Comparison of ENCODE assay signal across 13 cellular contexts in genomic region chr1:235442788-235443429, GRCh38.
DNase-seq lines count a peak whose midpoint lies in the region; ATAC-seq and TF ChIP-seq lines count a peak whose summit lies in the region.
"Had no signal": no experiment of that assay in that cellular context is flagged by ENCODE, and none has a peak within 500 bp of the region (broad histone marks: within the 10 kb centered on the region; RNA-seq: fewer than 3 reads in every experiment).

No MANE protein-coding gene starts in this region.

- H3K4me3 ChIP-seq in skeletal muscle cell (ENCODE audit: low read depth, low read length): no peak overlapping the region
- H3K4me3 ChIP-seq: ovary had no signal

- TF ChIP-seq CTCF in activated CD8-positive, alpha-beta T cell treated with anti-CD3 and anti-CD28 coated beads for 36 hours (IDR thresholded peaks at IDR 0.05): no peak

- H3K4me3 Mint-ChIP-seq in activated CD8-positive, alpha-beta T cell treated with anti-CD3 and anti-CD28 coated beads for 36 hours: no peak overlapping the region
- no peak overlapping the region for H3K4me3 Mint-ChIP-seq in activated CD8-positive, alpha-beta T cell treated with anti-CD3 and anti-CD28 coated beads, Interleukin-2, amount 10 ng/mL, durations not matched to agents 7 days and 5 days
- H3K4me3 Mint-ChIP-seq: WTC11 had no signal

- ATAC-seq in activated CD8-positive, alpha-beta T cell treated with anti-CD3 and anti-CD28 coated beads for 36 hours: no peak
- ATAC-seq in activated CD8-positive, alpha-beta T cell treated with anti-CD3 and anti-CD28 coated beads, Interleukin-2, amount 10 ng/mL, durations not matched to agents 7 days and 5 days: no peak
- peak; percentile 68 for ATAC-seq in esophagus mucosa
- ATAC-seq in GM18502 (IDR thresholded peaks at IDR 0.05; ENCODE audit: poor library complexity, unreplicated experiment): no peak
- ATAC-seq in HG02642 (IDR thresholded peaks at IDR 0.05; ENCODE audit: poor library complexity, unreplicated experiment): no peak
- ATAC-seq: WTC11 had no signal

- H3K9me3 Mint-ChIP-seq in activated CD8-positive, alpha-beta T cell treated with anti-CD3 and anti-CD28 coated beads for 36 hours: no peaks in the 10 kb centered on the region
- H3K9me3 Mint-ChIP-seq in activated CD8-positive, alpha-beta T cell treated with anti-CD3 and anti-CD28 coated beads, Interleukin-2, amount 10 ng/mL, durations not matched to agents 7 days and 5 days (ENCODE audit: insufficient read depth): no peaks in the 10 kb centered on the region
- H3K9me3 Mint-ChIP-seq: WTC11 had no signal

- no peak for DNase-seq in activated CD8-positive, alpha-beta T cell treated with anti-CD3 and anti-CD28 coated beads for 36 hours
- DNase-seq in activated CD8-positive, alpha-beta T cell treated with anti-CD3 and anti-CD28 coated beads, Interleukin-2, amount 10 ng/mL, durations not matched to agents 7 days and 5 days: no peak
- DNase-seq in RKO (ENCODE audit: low spot score) (peak; percentile 50), skeletal muscle cell (ENCODE audit: low read depth) (peak; percentile 36), NCI-H774 (lab: John Stamatoyannopoulos, UW) (no peak)
- DNase-seq: anterior cingulate cortex, hippocampal formation, NCI-H526 treated with DMSO at 0.1 percent for 48 hours, ovary had no signal

- peak overlapping the region; percentile 39 for H3K27ac Mint-ChIP-seq in activated CD8-positive, alpha-beta T cell treated with anti-CD3 and anti-CD28 coated beads for 36 hours
- no peak overlapping the region for H3K27ac Mint-ChIP-seq in activated CD8-positive, alpha-beta T cell treated with anti-CD3 and anti-CD28 coated beads, Interleukin-2, amount 10 ng/mL, durations not matched to agents 7 days and 5 days
- H3K27ac Mint-ChIP-seq: WTC11 had no signal

- H3K27me3 Mint-ChIP-seq in activated CD8-positive, alpha-beta T cell treated with anti-CD3 and anti-CD28 coated beads for 36 hours: no peaks in the 10 kb centered on the region
- no peaks in the 10 kb centered on the region for H3K27me3 Mint-ChIP-seq in activated CD8-positive, alpha-beta T cell treated with anti-CD3 and anti-CD28 coated beads, Interleukin-2, amount 10 ng/mL, durations not matched to agents 7 days and 5 days (ENCODE audit: low read depth)

- intact Hi-C loops in activated CD8-positive, alpha-beta T cell treated with anti-CD3 and anti-CD28 coated beads for 36 hours (cut with micrococcal nuclease): no loop called here

- CTCF ChIA-PET in activated CD8-positive, alpha-beta T cell treated with anti-CD3 and anti-CD28 coated beads for 36 hours (lab: Charles Lee): interaction anchor here (0.8 to 1.4 kb wide), 4 partner anchors 11 to 71 kb away, joined by 3 to 5 read pairs (median 4); no protein-coding TSS in a partner anchor
- CTCF ChIA-PET in activated CD8-positive, alpha-beta T cell treated with anti-CD3 and anti-CD28 coated beads, Interleukin-2, amount 10 ng/mL, durations not matched to agents 7 days and 5 days (lab: Charles Lee): interaction anchor here (0.7 to 2.3 kb wide), 4 partner anchors 20 to 62 kb away, joined by 3 to 7 read pairs (median 4); no protein-coding TSS in a partner anchor

- no peaks in the 10 kb centered on the region for H3K4me1 Mint-ChIP-seq in activated CD8-positive, alpha-beta T cell treated with anti-CD3 and anti-CD28 coated beads for 36 hours (ENCODE audit: low read depth)
- no peaks in the 10 kb centered on the region for H3K4me1 Mint-ChIP-seq in activated CD8-positive, alpha-beta T cell treated with anti-CD3 and anti-CD28 coated beads, Interleukin-2, amount 10 ng/mL, durations not matched to agents 7 days and 5 days (ENCODE audit: low read depth)
- H3K4me1 Mint-ChIP-seq: WTC11 had no signal

- peaks cover 12% of the 10 kb centered on the region for H3K36me3 Mint-ChIP-seq in activated CD8-positive, alpha-beta T cell treated with anti-CD3 and anti-CD28 coated beads for 36 hours (ENCODE audit: low read depth)
- H3K36me3 Mint-ChIP-seq in activated CD8-positive, alpha-beta T cell treated with anti-CD3 and anti-CD28 coated beads, Interleukin-2, amount 10 ng/mL, durations not matched to agents 7 days and 5 days (ENCODE audit: low read depth): peaks cover 37% of the 10 kb centered on the region

- POLR2A ChIA-PET in activated CD8-positive, alpha-beta T cell treated with anti-CD3 and anti-CD28 coated beads for 36 hours (lab: Charles Lee): interaction anchor here (1.2 kb wide), 1 partner anchor 10 kb away, joined by 3 read pairs; no protein-coding TSS in a partner anchor
- POLR2A ChIA-PET in activated CD8-positive, alpha-beta T cell treated with anti-CD3 and anti-CD28 coated beads, Interleukin-2, amount 10 ng/mL, durations not matched to agents 7 days and 5 days (lab: Charles Lee): no interaction called here

Comparison
In these comparisons a context has a peak if more than half of its experiments do, and no peak if none do; other contexts are left out.
1. DNase-seq: peak in RKO (single experiment) and skeletal muscle cell (single experiment); none in activated CD8-positive, alpha-beta T cell treated with anti-CD3 and anti-CD28 coated beads for 36 hours (single experiment), activated CD8-positive, alpha-beta T cell treated with anti-CD3 and anti-CD28 coated beads, Interleukin-2, amount 10 ng/mL, durations not matched to agents 7 days and 5 days (single experiment) and NCI-H774 (single experiment).